ENCODE assay signal across 18 cellular contexts in the genomic region with DNA sequence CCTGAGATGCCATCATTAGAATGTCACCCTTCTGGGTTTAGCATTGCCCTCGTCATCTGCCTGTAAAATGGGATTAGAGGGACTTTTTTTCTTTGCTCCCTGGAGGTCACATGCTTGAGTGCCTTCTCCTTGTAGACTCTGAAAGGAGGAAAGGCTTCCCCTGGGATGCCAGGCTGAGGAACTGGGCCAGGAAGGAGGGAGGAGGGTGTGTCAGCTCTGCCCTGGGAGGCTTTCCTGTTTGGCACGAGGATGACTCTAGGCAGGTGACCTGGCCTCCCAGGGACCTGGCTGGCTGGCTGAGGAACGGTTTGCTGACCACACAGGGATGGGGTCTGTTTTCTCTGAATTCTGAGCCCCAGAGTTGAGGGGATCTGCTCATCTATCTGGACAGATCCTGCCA. TPM values are rescaled to one million over a fixed set of nuclear protein-coding genes. Genes with fewer than 3 reads are reported as not detected.
DNase-seq lines count a peak whose midpoint lies in the region; ATAC-seq and TF ChIP-seq lines count a peak whose summit lies in the region.
"Had no signal": no experiment of that assay in that cellular context is flagged by ENCODE, and none has a peak within 500 bp of the region (broad histone marks: within the 10 kb centered on the region; RNA-seq: fewer than 3 reads in every experiment).

No MANE protein-coding gene starts in this region.

- intact Hi-C loops in A673 (cut with micrococcal nuclease; ENCODE audit: unreplicated experiment), result no loop called here

- no peak overlapping the region for H2AFZ ChIP-seq in neural progenitor cell (replicated peaks)

- H3K36me3 ChIP-seq in A673 (ENCODE audit: insufficient read depth, low read length, poor library complexity, severe bottlenecking) (no peaks in the 10 kb centered on the region), neural progenitor cell (no peaks in the 10 kb centered on the region)
- H3K36me3 ChIP-seq: heart right ventricle had no signal

- H3K4me3 ChIP-seq in A673 (ENCODE audit: low read depth, low read length, poor library complexity, severe bottlenecking) (no peak overlapping the region), neural progenitor cell (no peak overlapping the region)
- H3K4me3 ChIP-seq: heart right ventricle had no signal

- no peak overlapping the region for H3K9ac ChIP-seq in neural progenitor cell

- no peak overlapping the region for H3K4me3 Mint-ChIP-seq in chondrocyte (ENCODE audit: unreplicated experiment)
- peak overlapping the region; percentile 41 for H3K4me3 Mint-ChIP-seq in neural progenitor cell
- H3K4me3 Mint-ChIP-seq: natural killer cell had no signal

- POLR2A ChIA-PET in A673 (lab: Charles Lee; ENCODE audit: low non-redundant PET), result no interaction called here
- POLR2A ChIA-PET in HEK293T (lab: Yijun Ruan, JAX), result no interaction called here

- DNase-seq in A673 (ENCODE audit: low spot score) (peak; percentile 87), chondrocyte (ENCODE audit: low spot score) (peak; percentile 33), neural progenitor cell (ENCODE audit: low spot score) (peak; percentile 74), HEK293T (ENCODE audit: extremely low spot score) (no peak), cerebellum (ENCODE audit: low spot score) (no peak)
- no peak for DNase-seq in stimulated activated CD4-positive, alpha-beta T cell treated with anti-CD3 and anti-CD28 coated beads, Interleukin-4, amount 100 ng/mL, for 1 hour
- DNase-seq: activated CD8-positive, alpha-beta memory T cell treated with anti-CD3 and anti-CD28 coated beads, Interleukin-2, amount 50 U/mL, for 4 hours; DMS153; heart right ventricle; natural killer cell; NCI-H1105 treated with DMSO at 0.1 percent for 48 hours; NCI-H446 treated with DMSO at 0.1 percent for 48 hours; OCI-M1 had no signal

- TF ChIP-seq RAD21 in Ishikawa (IDR thresholded peaks at IDR 0.05; ENCODE audit: low read depth), result no peak; the same call in 1 of the 2 replicates

- H3K4me1 Mint-ChIP-seq in chondrocyte (ENCODE audit: low read depth) (peaks cover 32% of the 10 kb centered on the region), neural progenitor cell (peaks cover 44% of the 10 kb centered on the region)

- H3K27me3 Mint-ChIP-seq in chondrocyte (ENCODE audit: low read depth) (no peaks in the 10 kb centered on the region), neural progenitor cell (ENCODE audit: insufficient read depth, low read depth) (peaks cover 17% of the 10 kb centered on the region)

- H3K27me3 ChIP-seq in A673 (replicated peaks; ENCODE audit: insufficient read depth, low read depth, low read length, poor library complexity) (no peaks in the 10 kb centered on the region), neural progenitor cell (peaks cover 27% of the 10 kb centered on the region)

- H4K20me1 ChIP-seq in neural progenitor cell (ENCODE audit: low read depth), result peaks cover 47% of the 10 kb centered on the region

- no peaks in the 10 kb centered on the region for H3K9me3 Mint-ChIP-seq in chondrocyte (ENCODE audit: low read depth)
- H3K9me3 Mint-ChIP-seq in neural progenitor cell, result no peaks in the 10 kb centered on the region
- H3K9me3 Mint-ChIP-seq: activated naive CD4-positive, alpha-beta T cell treated with anti-CD3 and anti-CD28 coated beads, Interleukin-2, amount 50 U/mL, for 72 hours; natural killer cell had no signal

- no peak overlapping the region for H3K27ac Mint-ChIP-seq in chondrocyte (ENCODE audit: unreplicated experiment)
- H3K27ac Mint-ChIP-seq in neural progenitor cell, result no peak overlapping the region
- H3K27ac Mint-ChIP-seq: activated naive CD4-positive, alpha-beta T cell treated with anti-CD3 and anti-CD28 coated beads, Interleukin-2, amount 50 U/mL, for 72 hours; natural killer cell had no signal

- no peaks in the 10 kb centered on the region for H3K9me3 ChIP-seq in A673 (ENCODE audit: low read depth, low read length, poor library complexity, severe bottlenecking)
- H3K9me3 ChIP-seq in neural progenitor cell (ENCODE audit: low read depth), result no peaks in the 10 kb centered on the region
- H3K9me3 ChIP-seq: heart right ventricle had no signal

- no peak for ATAC-seq in HG03342 (IDR thresholded peaks at IDR 0.05; ENCODE audit: unreplicated experiment)
- ATAC-seq: activated CD4-positive, CD25-positive, alpha-beta regulatory T cell treated with anti-CD3 and anti-CD28 coated beads, Interleukin-2, amount 50 U/mL, for 24 hours; activated naive CD4-positive, alpha-beta T cell treated with anti-CD3 and anti-CD28 coated beads, Interleukin-2, amount 50 U/mL, for 72 hours; heart right ventricle; natural killer cell had no signal

- BruUV-seq in A673 (replicated peaks; lab: Mats Ljungman, UMichigan), result no TSS peak

- no peaks in the 10 kb centered on the region for H3K79me2 ChIP-seq in neural progenitor cell (ENCODE audit: low read depth)

- H3K36me3 Mint-ChIP-seq in chondrocyte (ENCODE audit: low read depth), result peaks cover 2% of the 10 kb centered on the region
- peaks cover 5% of the 10 kb centered on the region for H3K36me3 Mint-ChIP-seq in neural progenitor cell
- H3K36me3 Mint-ChIP-seq: natural killer cell had no signal

- H3K27ac ChIP-seq in A673 (ENCODE audit: low read depth, low read length, poor library complexity, severe bottlenecking), result no peak overlapping the region
- H3K27ac ChIP-seq in neural progenitor cell, result no peak overlapping the region
- H3K27ac ChIP-seq: epithelial cell of prostate, heart right ventricle had no signal

- TF ChIP-seq EP300 in Ishikawa (IDR thresholded peaks at IDR 0.05; ENCODE audit: borderline replicate concordance), result peak; percentile 70; the same call in 1 of the 2 replicates

- peaks cover 3% of the 10 kb centered on the region for H3F3A ChIP-seq in neural progenitor cell (ENCODE audit: low read depth)

- peak overlapping the region; percentile 18 for H3K4me2 ChIP-seq in neural progenitor cell

- H3K4me1 ChIP-seq in A673 (ENCODE audit: insufficient read depth, low read length, poor library complexity, severe bottlenecking) (peaks cover 27% of the 10 kb centered on the region), neural progenitor cell (peaks cover 21% of the 10 kb centered on the region)

- CTCF ChIA-PET in A673 (lab: Charles Lee) (no interaction called here), HEK293T (lab: Yijun Ruan, JAX) (no interaction called here)

- TF ChIP-seq CTCF in A673 (conservative IDR thresholded peaks at IDR 0.05; ENCODE audit: low read depth, low read length), result no peak
- TF ChIP-seq CTCF in chondrocyte (IDR thresholded peaks at IDR 0.05), result no peak
- no peak for TF ChIP-seq CTCF in neural progenitor cell (IDR thresholded peaks at IDR 0.05)

TF ChIP-seq in Ishikawa, 13 proteins besides CTCF, POLR2A, EP300 and RAD21 (continues in another document):
- TF ChIP-seq MAX (IDR thresholded peaks at IDR 0.05), result no peak; the same call in 1 of the 2 replicates
- TF ChIP-seq TCF12 (IDR thresholded peaks at IDR 0.05; ENCODE audit: low read depth), result peak; percentile 69
- TF ChIP-seq FOXM1 (IDR thresholded peaks at IDR 0.05; ENCODE audit: borderline replicate concordance, low read depth), result no peak
- no peak for TF ChIP-seq CEBPB (IDR thresholded peaks at IDR 0.05)
- TF ChIP-seq USF1 (IDR thresholded peaks at IDR 0.05), result peak; percentile 56; the same call in 1 of the 2 replicates
- TF ChIP-seq CREB1 (IDR thresholded peaks at IDR 0.05; ENCODE audit: low read depth), result no peak
- TF ChIP-seq NFIC (IDR thresholded peaks at IDR 0.05), result peak; percentile 86

TF ChIP-seq in HEK293T, 16 proteins besides CTCF, POLR2A, EP300 and RAD21:
- TF ChIP-seq, protein P1, sequence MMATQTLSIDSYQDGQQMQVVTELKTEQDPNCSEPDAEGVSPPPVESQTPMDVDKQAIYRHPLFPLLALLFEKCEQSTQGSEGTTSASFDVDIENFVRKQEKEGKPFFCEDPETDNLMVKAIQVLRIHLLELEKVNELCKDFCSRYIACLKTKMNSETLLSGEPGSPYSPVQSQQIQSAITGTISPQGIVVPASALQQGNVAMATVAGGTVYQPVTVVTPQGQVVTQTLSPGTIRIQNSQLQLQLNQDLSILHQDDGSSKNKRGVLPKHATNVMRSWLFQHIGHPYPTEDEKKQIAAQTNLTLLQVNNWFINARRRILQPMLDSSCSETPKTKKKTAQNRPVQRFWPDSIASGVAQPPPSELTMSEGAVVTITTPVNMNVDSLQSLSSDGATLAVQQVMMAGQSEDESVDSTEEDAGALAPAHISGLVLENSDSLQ (IDR thresholded peaks at IDR 0.05), result no peak
- TF ChIP-seq CTBP1 (IDR thresholded peaks at IDR 0.05; ENCODE audit: borderline replicate concordance) (no peak), FOXK2 (IDR thresholded peaks at IDR 0.05) (no peak), SUZ12 (IDR thresholded peaks at IDR 0.05) (no peak), ELF4 (IDR thresholded peaks at IDR 0.05) (no peak), TARDBP (IDR thresholded peaks at IDR 0.05) (no peak), FOXA1 (IDR thresholded peaks at IDR 0.05) (no peak)

RNA-seq across cellular contexts. Expression of gene SMOX, which starts 4.6 kb away (rescaled TPM):
- 21.8 and 22.1 TPM in 2 replicates for total RNA-seq in A673 (2021)
- total RNA-seq in chondrocyte, result 5.9 to 17.2 TPM (median 16.2 TPM) in 3 replicates
- 6.8 and 11.6 TPM in 2 replicates for total RNA-seq in neural progenitor cell (ENCODE audit: low replicate concordance)
- 8.1 TPM for total RNA-seq in cerebellum

Comparison
In these comparisons a context has a peak if more than half of its experiments do, and no peak if none do; other contexts are left out.
1. DNase-seq: peak in A673 (single experiment), chondrocyte (single experiment) and neural progenitor cell (single experiment); none in HEK293T (single experiment), stimulated activated CD4-positive, alpha-beta T cell treated with anti-CD3 and anti-CD28 coated beads, Interleukin-4, amount 100 ng/mL, for 1 hour (single experiment) and cerebellum (single experiment).